In genomic region chr7:118839544-118839943, GRCh38 we compare ENCODE assay signal across 25 cellular contexts.
DNase-seq lines count a peak whose midpoint lies in the region; ATAC-seq and TF ChIP-seq lines count a peak whose summit lies in the region.
"Had no signal": no experiment of that assay in that cellular context is flagged by ENCODE, and none has a peak within 500 bp of the region (broad histone marks: within the 10 kb centered on the region; RNA-seq: fewer than 3 reads in every experiment).

No MANE protein-coding gene starts in this region.

- H3K4me3 Mint-ChIP-seq in GM23338 = no peak overlapping the region
- H3K4me3 Mint-ChIP-seq: CD8-positive, alpha-beta memory T cell; T-cell; T-helper 2 cell treated with Interferon-gamma antibody and Interleukin-4, amounts not matched to agents 5 μg/mL and 100 μg/mL, for 36 hours had no signal

- H3K4me3 ChIP-seq in OCI-LY3 (ENCODE audit: low read length) (peak overlapping the region; percentile 37), aorta (ENCODE audit: low read length in 2 of 2) (no peak overlapping the region), GM23338 (no peak overlapping the region)
- H3K4me3 ChIP-seq: GM12878 had no signal

- H3K36me3 ChIP-seq in OCI-LY3 (replicated peaks; ENCODE audit: low read depth, low read length) = no peaks in the 10 kb centered on the region
- no peaks in the 10 kb centered on the region for H3K36me3 ChIP-seq in aorta (ENCODE audit: control insufficient read depth in 1 of 2, insufficient read depth in 2 of 2, low read length in 1 of 2)
- H3K36me3 ChIP-seq in GM23338 (ENCODE audit: insufficient read depth) = no peaks in the 10 kb centered on the region

- peak overlapping the region; percentile 42 for H3K4me2 ChIP-seq in OCI-LY3 (ENCODE audit: low read length)
- H3K4me2 ChIP-seq in GM23338 = no peak overlapping the region
- H3K4me2 ChIP-seq: KMS-11 had no signal

- no peak overlapping the region for H3K27ac Mint-ChIP-seq in GM23338
- H3K27ac Mint-ChIP-seq: T-cell; T-helper 2 cell treated with Interferon-gamma antibody and Interleukin-4, amounts not matched to agents 5 μg/mL and 100 μg/mL, for 36 hours had no signal

- H2AFZ ChIP-seq in OCI-LY3 (ENCODE audit: low read depth, low read length) (no peak overlapping the region), GM23338 (no peak overlapping the region)

- H3K9ac ChIP-seq in OCI-LY3 (ENCODE audit: low read length) = no peak overlapping the region
- H3K9ac ChIP-seq: KMS-11 had no signal

- H3K9me3 ChIP-seq in OCI-LY3 (ENCODE audit: insufficient read depth, low read length) (no peaks in the 10 kb centered on the region), aorta (ENCODE audit: control insufficient read depth, low read length) (no peaks in the 10 kb centered on the region)

- H3F3A ChIP-seq in GM23338 (replicated peaks; ENCODE audit: low read depth) = no peaks in the 10 kb centered on the region

- H3K27ac ChIP-seq in OCI-LY3 (ENCODE audit: low read length) (no peak overlapping the region), aorta (ENCODE audit: low read depth in 1 of 2, low read length in 2 of 2) (no peak overlapping the region), GM23338 (ENCODE audit: low read depth) (no peak overlapping the region)
- H3K27ac ChIP-seq: C4-2B, KMS-11 had no signal

- H3K4me1 Mint-ChIP-seq in GM23338 = no peaks in the 10 kb centered on the region
- H3K4me1 Mint-ChIP-seq: CD8-positive, alpha-beta memory T cell; T-cell had no signal

- no peaks in the 10 kb centered on the region for H3K9me3 Mint-ChIP-seq in GM23338

- H4K20me1 ChIP-seq in OCI-LY3 (ENCODE audit: insufficient read depth, low read length) (no peaks in the 10 kb centered on the region), GM23338 (replicated peaks; ENCODE audit: insufficient read depth) (no peaks in the 10 kb centered on the region)

- no peaks in the 10 kb centered on the region for H3K9me2 ChIP-seq in GM23338 (ENCODE audit: insufficient read depth)

- TF ChIP-seq CTCF in OCI-LY3 (IDR thresholded peaks at IDR 0.05; ENCODE audit: low read depth, low read length) = no peak
- TF ChIP-seq CTCF in GM23338 (conservative IDR thresholded peaks at IDR 0.05; ENCODE audit: low read depth in 2 of 2) = no peak

- H3K36me3 Mint-ChIP-seq in GM23338 (ENCODE audit: low read depth) = no peaks in the 10 kb centered on the region
- H3K36me3 Mint-ChIP-seq: CD8-positive, alpha-beta memory T cell; T-cell had no signal

- ATAC-seq in HG02798 (IDR thresholded peaks at IDR 0.05; ENCODE audit: poor library complexity, unreplicated experiment) (peak; percentile 25), aorta (ENCODE audit: low FRiP score) (peak; percentile 22), GM21515 (IDR thresholded peaks at IDR 0.05; ENCODE audit: unreplicated experiment) (no peak), GM23338 (no peak)
- ATAC-seq: GM12878, HCT116, Panc1, SK-N-SH treated with all-trans-retinoic acid at 6 μM for 48 hours, T-cell had no signal

- H3K79me2 ChIP-seq in OCI-LY3 (ENCODE audit: low read length) = no peaks in the 10 kb centered on the region
- H3K79me2 ChIP-seq in GM23338 (replicated peaks; ENCODE audit: insufficient read depth) = no peaks in the 10 kb centered on the region

- intact Hi-C loops in aorta (cut with DNase I) = no loop called here

- DNase-seq in NCI-H510A treated with DMSO at 0.1 percent for 48 hours (lab: John Stamatoyannopoulos, UW) (peak; percentile 0), NCI-H510A (lab: John Stamatoyannopoulos, UW) (no peak), aorta (no peak), GM23338 (ENCODE audit: low spot score) (no peak)
- DNase-seq: Calu3; CD8-positive, alpha-beta memory T cell; DMS79 treated with DMSO at 0.1 percent for 48 hours; IMR-90; MV-4-11; NCI-H1105 treated with DMSO at 0.1 percent for 48 hours; NCI-H187; NCI-H226; NCI-H526; NK-92 treated with Interleukin-12 subunit alpha and Interleukin-12 subunit beta, amount 100 ng/mL, for 24 hours; T-cell had no signal

- H3K4me1 ChIP-seq in OCI-LY3 (ENCODE audit: low read length) = peaks cover 19% of the 10 kb centered on the region
- no peaks in the 10 kb centered on the region for H3K4me1 ChIP-seq in aorta (ENCODE audit: control insufficient read depth in 1 of 2, insufficient read depth in 2 of 2, low read length in 2 of 2)
- H3K4me1 ChIP-seq in GM23338 (ENCODE audit: insufficient read depth) = no peaks in the 10 kb centered on the region

- WGBS in aorta, 2 donors = 82 to 87% methylated on average over 3 of the region's 3 CpGs

- peaks cover 3% of the 10 kb centered on the region for H3K27me3 Mint-ChIP-seq in GM23338 (ENCODE audit: insufficient read depth, low read depth, poor library complexity)
- H3K27me3 Mint-ChIP-seq: CD8-positive, alpha-beta memory T cell; T-cell had no signal

- no peaks in the 10 kb centered on the region for H3K27me3 ChIP-seq in OCI-LY3 (ENCODE audit: low read depth, low read length)
- H3K27me3 ChIP-seq in aorta (ENCODE audit: control insufficient read depth in 1 of 2, insufficient read depth in 2 of 2, low read length in 1 of 2) = no peaks in the 10 kb centered on the region
- no peaks in the 10 kb centered on the region for H3K27me3 ChIP-seq in GM23338 (ENCODE audit: insufficient read depth)

TF ChIP-seq in GM23338, 12 proteins besides CTCF, POLR2A, EP300 and RAD21 (continues in another document):
- TF ChIP-seq ETS1 (IDR thresholded peaks at IDR 0.05) (no peak), STAT1 (IDR thresholded peaks at IDR 0.05; ENCODE audit: unreplicated experiment) (no peak), JUNB (IDR thresholded peaks at IDR 0.05; ENCODE audit: unreplicated experiment) (no peak), ZNF114 (CRISPR knock-in tag; IDR thresholded peaks at IDR 0.05) (no peak), ZNF331 (CRISPR knock-in tag; IDR thresholded peaks at IDR 0.05; ENCODE audit: low read depth) (no peak), POLR2AphosphoS5 (IDR thresholded peaks at IDR 0.05; ENCODE audit: low read depth) (no peak), ZNF462 (CRISPR knock-in tag; IDR thresholded peaks at IDR 0.05) (no peak)

Comparison
In these comparisons a context has a peak if more than half of its experiments do, and no peak if none do; other contexts are left out.
1. ATAC-seq: peak in HG02798 (single experiment) and aorta (single experiment); none in GM21515 (single experiment) and GM23338 (single experiment).